Comparison of ENCODE assay signal across 7 cellular contexts in the genomic region with DNA sequence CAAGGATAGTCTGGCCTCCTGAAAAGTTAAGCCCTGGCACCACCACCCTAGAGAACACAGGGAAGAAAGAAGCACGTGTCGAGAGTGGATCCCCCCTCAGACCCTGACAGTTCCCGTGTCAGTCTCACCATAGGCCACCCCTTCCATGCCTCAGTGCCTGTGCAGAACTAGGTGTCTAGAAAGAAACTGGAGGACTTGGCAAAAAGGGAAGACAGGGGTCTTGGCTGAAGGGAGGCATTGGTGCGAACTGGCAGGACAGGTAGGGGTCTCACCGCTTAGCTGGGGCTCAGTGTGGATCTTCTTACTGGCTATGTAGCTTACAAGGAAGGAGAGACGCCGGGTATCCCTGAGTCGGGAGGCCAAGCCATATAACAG. TPM values are rescaled to one million over a fixed set of nuclear protein-coding genes. Genes with fewer than 3 reads are reported as not detected.
A peak's percentile ranks its signal among the peaks of the same experiment; 100 is the strongest.
DNase-seq lines count a peak whose midpoint lies in the region; ATAC-seq and TF ChIP-seq lines count a peak whose summit lies in the region.

No MANE protein-coding gene starts in this region.

- H3K27me3 ChIP-seq in HL-60 (ENCODE audit: insufficient read depth, poor library complexity, severe bottlenecking), result no peaks in the 10 kb centered on the region

- H3K27me3 Mint-ChIP-seq in activated naive CD8-positive, alpha-beta T cell, result no peaks in the 10 kb centered on the region
- peaks cover 0 to 3% (median 3%) of the 10 kb centered on the region in 3 donors for H3K27me3 Mint-ChIP-seq in immature natural killer cell (ENCODE audit: low read depth in 3 of 3)
- H3K27me3 Mint-ChIP-seq in stimulated activated naive CD8-positive, alpha-beta T cell treated with anti-CD3 and anti-CD28 coated beads, Interleukin-15, amount 100 ng/mL, for 72 hours, result no peaks in the 10 kb centered on the region

- peak overlapping the region; percentile 96 for H3K4me3 Mint-ChIP-seq in activated naive CD8-positive, alpha-beta T cell
- peak overlapping the region; percentile 92 to 99 (median 98) for H3K4me3 Mint-ChIP-seq in immature natural killer cell
- peak overlapping the region; percentile 92 to 100 for H3K4me3 Mint-ChIP-seq in stimulated activated naive CD8-positive, alpha-beta T cell treated with anti-CD3 and anti-CD28 coated beads, Interleukin-15, amount 100 ng/mL, for 72 hours

- ATAC-seq in stimulated activated naive CD8-positive, alpha-beta T cell treated with anti-CD3 and anti-CD28 coated beads, Interleukin-15, amount 100 ng/mL, for 72 hours, result peak; percentile 1
- ATAC-seq in HG02973 (IDR thresholded peaks at IDR 0.05; ENCODE audit: unreplicated experiment), result no peak

- no peaks in the 10 kb centered on the region for H3K36me3 Mint-ChIP-seq in activated naive CD8-positive, alpha-beta T cell
- peaks cover 10 to 23% (median 17%) of the 10 kb centered on the region in 3 donors for H3K36me3 Mint-ChIP-seq in immature natural killer cell

- H3K27ac Mint-ChIP-seq in activated naive CD8-positive, alpha-beta T cell, result peak overlapping the region; percentile 97
- peak overlapping the region; percentile 87 to 99 (median 97) for H3K27ac Mint-ChIP-seq in immature natural killer cell
- H3K27ac Mint-ChIP-seq in stimulated activated naive CD8-positive, alpha-beta T cell treated with anti-CD3 and anti-CD28 coated beads, Interleukin-15, amount 100 ng/mL, for 72 hours, result peak overlapping the region; percentile 99 to 100

- peaks cover 26% of the 10 kb centered on the region for H3K4me1 Mint-ChIP-seq in activated naive CD8-positive, alpha-beta T cell (ENCODE audit: low read depth)
- H3K4me1 Mint-ChIP-seq in immature natural killer cell, result peaks cover 29 to 34% of the 10 kb centered on the region in 2 donors
- peaks cover 48% of the 10 kb centered on the region for H3K4me1 Mint-ChIP-seq in stimulated activated naive CD8-positive, alpha-beta T cell treated with anti-CD3 and anti-CD28 coated beads, Interleukin-15, amount 100 ng/mL, for 72 hours

- no peak for TF ChIP-seq CTCF in HL-60 (IDR thresholded peaks at IDR 0.05; ENCODE audit: insufficient read depth, low read length)

- DNase-seq in HL-60 (ENCODE audit: low read depth in 1 of 2, low spot score in 1 of 2) (no peak), immature natural killer cell (no peak), HK-2 (ENCODE audit: unreplicated experiment) (no peak)
- no peak for DNase-seq in stimulated activated naive CD8-positive, alpha-beta T cell treated with anti-CD3 and anti-CD28 coated beads, Interleukin-15, amount 100 ng/mL, for 72 hours
- no peak for DNase-seq in stimulated activated CD4-positive, alpha-beta T cell treated with anti-CD3 and anti-CD28 coated beads, Interleukin-4, amount 100 ng/mL, for 24 hours

- H3K9me3 Mint-ChIP-seq in activated naive CD8-positive, alpha-beta T cell (ENCODE audit: low read depth), result no peaks in the 10 kb centered on the region
- no peaks in the 10 kb centered on the region for H3K9me3 Mint-ChIP-seq in immature natural killer cell
- H3K9me3 Mint-ChIP-seq in stimulated activated naive CD8-positive, alpha-beta T cell treated with anti-CD3 and anti-CD28 coated beads, Interleukin-15, amount 100 ng/mL, for 72 hours, result no peaks in the 10 kb centered on the region

- peak overlapping the region; percentile 85 for H3K4me3 ChIP-seq in HL-60 (replicated peaks; ENCODE audit: insufficient read depth, low read length)

- H3K27ac ChIP-seq in HL-60 (replicated peaks), result peak overlapping the region; percentile 92

RNA-seq across cellular contexts. Expression of gene QARS1, which starts 0.5 kb away (rescaled TPM):
- polyA plus RNA-seq in immature natural killer cell, result 100 to 1,000 TPM in 1 of 3 donors, 10 to 100 TPM in 2; 94.8 to 104 (median 98.5) TPM

RNA-seq across cellular contexts. Expression of gene QRICH1, which starts 10.2 kb away (rescaled TPM):
- 10 to 100 TPM in 2 of 3 donors, 1 to 10 TPM in 1; 9.7 to 29.3 (median 15.1) TPM for polyA plus RNA-seq in immature natural killer cell

RNA-seq across cellular contexts. Expression of gene USP19, which starts 16.6 kb away (rescaled TPM):
- 10 to 100 TPM; 19.3 to 43.7 (median 38.3) TPM for polyA plus RNA-seq in immature natural killer cell

RNA-seq across cellular contexts. Expression of gene LAMB2, which starts 28.8 kb away (rescaled TPM):
- not detected for polyA plus RNA-seq in immature natural killer cell
